Comparison of ENCODE assay signal across 1 cellular context in genomic region chr4:102604222-102604940, GRCh38.
TF ChIP-seq lines count a peak whose summit lies in the region.

No MANE protein-coding gene starts in this region.

TF ChIP-seq in GM12878, 131 proteins besides CTCF, POLR2A, EP300 and RAD21 (continued from another document):
- TF ChIP-seq ZBTB11 (CRISPR knock-in tag; IDR thresholded peaks at IDR 0.05) (no peak), SIN3A (IDR thresholded peaks at IDR 0.05; ENCODE audit: low read depth, low read length) (no peak), IKZF1 (conservative IDR thresholded peaks at IDR 0.05) (no peak), FOS (IDR thresholded peaks at IDR 0.05; ENCODE audit: borderline replicate concordance, extremely low read depth, insufficient read length) (no peak), ATF2 (IDR thresholded peaks at IDR 0.05; ENCODE audit: low read length) (no peak), ZNF274 (IDR thresholded peaks at IDR 0.05; ENCODE audit: insufficient read depth, insufficient read length) (no peak), E4F1 (IDR thresholded peaks at IDR 0.05; ENCODE audit: borderline replicate concordance, partially characterized antibody) (no peak), FOXK2 (IDR thresholded peaks at IDR 0.05) (no peak), IRF4 (IDR thresholded peaks at IDR 0.05; ENCODE audit: low read depth, low read length) (no peak), POU2F2 (IDR thresholded peaks at IDR 0.05; ENCODE audit: borderline replicate concordance, low read depth, low read length) (no peak), BMI1 (IDR thresholded peaks at IDR 0.05; ENCODE audit: borderline replicate concordance) (no peak), ZNF207 (IDR thresholded peaks at IDR 0.05; ENCODE audit: borderline replicate concordance) (no peak)
TF ChIP-seq in GM12878: peak in this region for 0.
